In genomic region chr16:86077243-86077940, GRCh38 we compare ENCODE assay signal across 19 cellular contexts.
DNase-seq lines count a peak whose midpoint lies in the region; ATAC-seq, FAIRE-seq and TF ChIP-seq lines count a peak whose summit lies in the region.
"Had no signal": no experiment of that assay in that cellular context is flagged by ENCODE, and none has a peak within 500 bp of the region (broad histone marks: within the 10 kb centered on the region; RNA-seq: fewer than 3 reads in every experiment).

No MANE protein-coding gene starts in this region.

- H3K4me1 ChIP-seq in K562 (replicated peaks in 1 of 2; ENCODE audit: control insufficient read depth in 2 of 2, insufficient read depth in 2 of 2, low read length in 2 of 2) = no peaks in the 10 kb centered on the region
- H3K4me1 ChIP-seq in HepG2 (ENCODE audit: insufficient read depth, low read length) = peaks cover 8% of the 10 kb centered on the region; the same call in 1 of the 2 replicates
- H3K4me1 ChIP-seq in sigmoid colon = peaks cover 0 to 30% (median 16%) of the 10 kb centered on the region in 4 donors
- H3K4me1 ChIP-seq: BLaER1 had no signal

- BruUV-seq in K562 (replicated peaks; lab: Mats Ljungman, UMichigan) (no TSS peak), HepG2 (replicated peaks; lab: Mats Ljungman, UMichigan) (no TSS peak)

- no peak overlapping the region for H3K9ac ChIP-seq in K562 (ENCODE audit: insufficient read depth in 1 of 2, low read depth in 2 of 2, low read length in 2 of 2)
- no peak overlapping the region for H3K9ac ChIP-seq in HepG2 (ENCODE audit: insufficient read depth, low read depth, low read length)
- H3K9ac ChIP-seq: BLaER1 had no signal

- H3K27ac ChIP-seq in K562 (ENCODE audit: extremely low read depth, low read depth, low read length) = no peak overlapping the region
- H3K27ac ChIP-seq in HepG2 (ENCODE audit: extremely low read length, insufficient read depth, low read length) = no peak overlapping the region
- H3K27ac ChIP-seq in sigmoid colon = peak overlapping the region in 3 of 4 donors; percentile 81 to 89 (median 86)
- H3K27ac ChIP-seq in CD4-positive, alpha-beta T cell (ENCODE audit: low read depth, low read length) = no peak overlapping the region
- H3K27ac ChIP-seq: BLaER1, RWPE1 had no signal

- H3K4me2 ChIP-seq in K562 (ENCODE audit: insufficient read depth, low read length) = no peak overlapping the region
- no peak overlapping the region for H3K4me2 ChIP-seq in HepG2 (ENCODE audit: low read depth, low read length)
- H3K4me2 ChIP-seq: BLaER1 had no signal

- H3K4me3 ChIP-seq in K562 = no peak overlapping the region
- no peak overlapping the region for H3K4me3 ChIP-seq in HepG2 (replicated peaks in 1 of 3; ENCODE audit: insufficient read depth in 1 of 3, low read depth in 2 of 3, low read length in 3 of 3)
- H3K4me3 ChIP-seq in sigmoid colon = no peak overlapping the region
- H3K4me3 ChIP-seq: BLaER1 had no signal

- H3K36me3 Mint-ChIP-seq in CD4-positive, alpha-beta T cell (ENCODE audit: low read depth) = no peaks in the 10 kb centered on the region
- H3K36me3 Mint-ChIP-seq: CD8-positive, alpha-beta T cell had no signal

- no peak overlapping the region for H3K27ac Mint-ChIP-seq in CD4-positive, alpha-beta T cell
- H3K27ac Mint-ChIP-seq: CD8-positive, alpha-beta T cell had no signal

- intact Hi-C loops in K562 (cut with micrococcal nuclease) (no loop called here), HepG2 (cut with micrococcal nuclease; ENCODE audit: unreplicated experiment) (no loop called here), sigmoid colon (cut with DNase I) (loop anchor here (5.0 kb wide), 1 partner anchor 225 kb away; no protein-coding TSS in a partner anchor), Right ventricle myocardium inferior (cut with DNase I) (no loop called here)
- intact Hi-C loops in CD4-positive, alpha-beta T cell (cut with DNase I, micrococcal nuclease) = no loop called here

- ATAC-seq in K562 = no peak
- ATAC-seq in HepG2 = no peak
- ATAC-seq in Right ventricle myocardium inferior = no peak
- no peak for ATAC-seq in CD4-positive, alpha-beta T cell (ENCODE audit: poor library complexity)
- ATAC-seq: CD8-positive, alpha-beta T cell; HCT116; PC-3 had no signal

- TF ChIP-seq EP300 in K562 (IDR thresholded peaks at IDR 0.05; ENCODE audit: low read length) = no peak
- no peak for TF ChIP-seq EP300 in HepG2 (IDR thresholded peaks at IDR 0.05; ENCODE audit: low read depth in 2 of 2, low read length in 2 of 2)
- TF ChIP-seq EP300 in HepG2 (CRISPR knock-in tag; IDR thresholded peaks at IDR 0.05; ENCODE audit: borderline replicate concordance) = no peak
- TF ChIP-seq EP300 in sigmoid colon (IDR thresholded peaks at IDR 0.05) = no peak

- peaks cover 20% of the 10 kb centered on the region for H3K27me3 Mint-ChIP-seq in CD4-positive, alpha-beta T cell

- no peak for TF ChIP-seq RAD21 in K562 (CRISPR knock-in tag; conservative IDR thresholded peaks at IDR 0.05 in 1 of 2, IDR thresholded peaks at IDR 0.05 in 1 of 2)
- no peak for TF ChIP-seq RAD21 in HepG2 (CRISPR knock-in tag; IDR thresholded peaks at IDR 0.05)

- no peaks in the 10 kb centered on the region for H3K9me1 ChIP-seq in K562 (ENCODE audit: control insufficient read depth, insufficient read depth, low read length)

- H3K79me2 ChIP-seq in K562 (ENCODE audit: control insufficient read depth, insufficient read depth, low read length) (no peaks in the 10 kb centered on the region), HepG2 (ENCODE audit: insufficient read depth, low read length) (no peaks in the 10 kb centered on the region)

- no peak overlapping the region for H3K4me3 Mint-ChIP-seq in CD4-positive, alpha-beta T cell
- H3K4me3 Mint-ChIP-seq: CD8-positive, alpha-beta T cell had no signal

- H2AFZ ChIP-seq in K562 (ENCODE audit: low read depth, low read length) (no peak overlapping the region), HepG2 (ENCODE audit: low read length) (no peak overlapping the region)

- peaks cover 24 to 52% of the 10 kb centered on the region in 2 experiments for H3K27me3 ChIP-seq in K562 (ENCODE audit: control insufficient read depth in 2 of 2, insufficient read depth in 2 of 2, low read length in 2 of 2)
- peaks cover 0 to 7% of the 10 kb centered on the region in 2 experiments; a peak in 3 of 5 replicates for H3K27me3 ChIP-seq in HepG2 (ENCODE audit: control insufficient read depth in 1 of 2, insufficient read depth in 2 of 2, low read length in 2 of 2)
- H3K27me3 ChIP-seq in sigmoid colon = no peaks in the 10 kb centered on the region
- peaks cover 4% of the 10 kb centered on the region for H3K27me3 ChIP-seq in CD4-positive, alpha-beta T cell (ENCODE audit: control insufficient read depth, insufficient read depth, low read length)

- POLR2A ChIA-PET in K562 (lab: Yijun Ruan, JAX) (no interaction called here), HepG2 (lab: Yijun Ruan, JAX) (no interaction called here)
- POLR2A ChIA-PET in CD4-positive, alpha-beta T cell (lab: Charles Lee) = no interaction called here

- FAIRE-seq in K562 (lab: Jason Lieb, UNC) (no peak), HepG2 (lab: Jason Lieb, UNC) (no peak)

- H3K36me3 ChIP-seq in K562 (ENCODE audit: control insufficient read depth, insufficient read depth, low read length) (no peaks in the 10 kb centered on the region), HepG2 (replicated peaks in 1 of 2; ENCODE audit: control insufficient read depth in 1 of 2, insufficient read depth in 2 of 2, low read length in 2 of 2) (no peaks in the 10 kb centered on the region), sigmoid colon (no peaks in the 10 kb centered on the region)
- H3K36me3 ChIP-seq: BLaER1 had no signal

- no peak for TF ChIP-seq CTCF in K562 (IDR thresholded peaks at IDR 0.05 in 2 of 3, conservative IDR thresholded peaks at IDR 0.05 in 1 of 3; ENCODE audit: insufficient read depth in 2 of 3, low read depth in 1 of 3, low read length in 3 of 3)
- TF ChIP-seq CTCF in HepG2 (CRISPR knock-in tag; IDR thresholded peaks at IDR 0.05) = no peak
- TF ChIP-seq CTCF in sigmoid colon (IDR thresholded peaks at IDR 0.05) = no peak
- TF ChIP-seq CTCF in CD4-positive, alpha-beta T cell (IDR thresholded peaks at IDR 0.05) = no peak

- TF ChIP-seq POLR2A in K562 (conservative IDR thresholded peaks at IDR 0.05) (no peak), HepG2 (IDR thresholded peaks at IDR 0.05; ENCODE audit: insufficient read depth in 1 of 2, low read depth in 2 of 2, low read length in 2 of 2) (no peak), sigmoid colon (IDR thresholded peaks at IDR 0.05) (no peak)

- CTCF ChIA-PET in K562 (lab: Yijun Ruan, JAX; ENCODE audit: low intra/inter-chr PET ratio) = no interaction called here
- CTCF ChIA-PET in HepG2 (lab: Yijun Ruan, JAX; ENCODE audit: low intra/inter-chr PET ratio, low total read pairs) = no interaction called here
- CTCF ChIA-PET in CD4-positive, alpha-beta T cell (lab: Charles Lee) = no interaction called here

- in situ Hi-C loops in K562 (cut with MboI) (loop anchor here (5.0 kb wide), 1 partner anchor 440 kb away; no protein-coding TSS in a partner anchor), HepG2 (cut with HindIII; ENCODE audit: extremely low pct_ligation_motif_present, low pct_unique_long_range_greater_than_20kb) (loop anchor here (10.0 kb wide), 1 partner anchor 227 kb away; no protein-coding TSS in a partner anchor)

- no peaks in the 10 kb centered on the region for H3K9me3 ChIP-seq in K562 (replicated peaks; ENCODE audit: control insufficient read depth, insufficient read depth, low read depth, low read length)
- H3K9me3 ChIP-seq in HepG2 (ENCODE audit: low read length) = no peaks in the 10 kb centered on the region
- no peaks in the 10 kb centered on the region for H3K9me3 ChIP-seq in sigmoid colon
- H3K9me3 ChIP-seq in CD4-positive, alpha-beta T cell (ENCODE audit: control insufficient read depth, low read length) = no peaks in the 10 kb centered on the region
- H3K9me3 ChIP-seq: BLaER1 had no signal

- no peaks in the 10 kb centered on the region for H3K9me3 Mint-ChIP-seq in CD4-positive, alpha-beta T cell
- H3K9me3 Mint-ChIP-seq: CD8-positive, alpha-beta T cell had no signal

- peak; percentile 41 for DNase-seq in AG08396 (ENCODE audit: low spot score)
- DNase-seq in K562 (ENCODE audit: extremely low read depth in 1 of 4, low spot score in 3 of 4) = no peak
- no peak for DNase-seq in HepG2 (ENCODE audit: low spot score)
- DNase-seq in sigmoid colon = peak; percentile 59
- DNase-seq in NCI-H1930 (lab: John Stamatoyannopoulos, UW) = no peak
- DNase-seq in Right ventricle myocardium inferior (ENCODE audit: missing footprints) = no peak
- DNase-seq in NCI-H524 (lab: John Stamatoyannopoulos, UW) = no peak
- DNase-seq in CD4-positive, alpha-beta T cell = no peak
- DNase-seq: Calu3; CD8-positive, alpha-beta T cell; KBM-7; NCI-H1105 treated with DMSO at 0.1 percent for 48 hours; NCI-H1694 treated with DMSO at 0.1 percent for 48 hours; NCI-H2227 treated with DMSO at 0.1 percent for 48 hours; NCI-H526; PC-3 had no signal

- peaks cover 13% of the 10 kb centered on the region for H4K20me1 ChIP-seq in K562 (replicated peaks; ENCODE audit: control insufficient read depth, insufficient read depth, low read length)
- H4K20me1 ChIP-seq in HepG2 (ENCODE audit: insufficient read depth, low read length) = no peaks in the 10 kb centered on the region
- H4K20me1 ChIP-seq: BLaER1 had no signal

- no peaks in the 10 kb centered on the region for H3K4me1 Mint-ChIP-seq in CD4-positive, alpha-beta T cell (ENCODE audit: low read depth)

- 8% methylated on average over 17 of the region's 17 CpGs for WGBS in K562 (ENCODE audit: insufficient coverage, low coverage, missing lambda C conversion rate)
- 43% methylated on average over 17 of the region's 17 CpGs for WGBS in HepG2 (ENCODE audit: low lambda C conversion rate)
- 84 to 91% methylated on average over 17 of the region's 17 CpGs for WGBS in sigmoid colon, 2 donors

TF ChIP-seq in K562, 482 proteins besides CTCF, POLR2A, EP300 and RAD21 (continues in another document):
- TF ChIP-seq JUNB (CRISPR knock-in tag; conservative IDR thresholded peaks at IDR 0.05) = no peak
- no peak for TF ChIP-seq ILF3 (IDR thresholded peaks at IDR 0.05; ENCODE audit: borderline replicate concordance)
- no peak for TF ChIP-seq DACH1 (IDR thresholded peaks at IDR 0.05; ENCODE audit: partially characterized antibody)
- 0 out of 2 replicates have a peak, but pooled peaks have one; percentile 42 for TF ChIP-seq ADNP (tag; IDR thresholded peaks at IDR 0.05)

TF ChIP-seq in HepG2, 621 proteins besides CTCF, POLR2A, EP300 and RAD21:
- TF ChIP-seq NFKBIZ (CRISPR knock-in tag; IDR thresholded peaks at IDR 0.05) (no peak), ZNF629 (CRISPR knock-in tag; conservative IDR thresholded peaks at IDR 0.05) (0 out of 2 replicates have a peak, but pooled peaks have one; percentile 21), ZNF768 (CRISPR knock-in tag; IDR thresholded peaks at IDR 0.05) (peak; percentile 91), TBX2 (CRISPR knock-in tag; IDR thresholded peaks at IDR 0.05; ENCODE audit: borderline replicate concordance) (no peak)

Comparison
In these comparisons a context has a peak if more than half of its experiments do, and no peak if none do; other contexts are left out.
1. DNase-seq: peak in AG08396 (single experiment) and sigmoid colon (single experiment); none in K562 (0 of 4), HepG2 (single experiment), NCI-H1930 (0 of 2), Right ventricle myocardium inferior (single experiment), NCI-H524 (0 of 2) and CD4-positive, alpha-beta T cell (0 of 10).
2. H3K27ac ChIP-seq: peak in sigmoid colon (3 of 4); none in K562 (single experiment), HepG2 (single experiment) and CD4-positive, alpha-beta T cell (single experiment).